1 cellular context compared by ENCODE assay signal in the genomic region with DNA sequence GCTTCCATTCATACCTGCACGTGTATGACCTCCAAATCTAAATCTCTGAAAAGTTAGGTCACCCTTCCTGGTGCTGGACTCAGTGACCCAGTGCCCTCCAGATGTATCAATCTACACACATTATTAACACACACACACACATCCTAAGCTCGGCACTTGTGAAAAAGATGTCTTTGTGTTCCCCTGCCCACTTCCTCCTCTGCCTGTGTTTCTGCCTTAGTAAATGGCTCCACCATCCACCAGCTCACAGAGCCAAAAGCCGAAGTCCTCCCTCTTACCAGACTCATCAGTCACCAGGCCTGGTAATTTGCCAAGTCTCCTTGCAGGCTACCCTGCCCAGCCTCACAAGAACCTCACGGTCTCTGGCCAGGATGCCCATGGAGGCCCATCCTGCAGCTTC.
TF ChIP-seq lines count a peak whose summit lies in the region.

No MANE protein-coding gene starts in this region.

TF ChIP-seq in IMR-90, 13 proteins besides CTCF, POLR2A, EP300 and RAD21 (continued from another document):
- TF ChIP-seq, protein P1, sequence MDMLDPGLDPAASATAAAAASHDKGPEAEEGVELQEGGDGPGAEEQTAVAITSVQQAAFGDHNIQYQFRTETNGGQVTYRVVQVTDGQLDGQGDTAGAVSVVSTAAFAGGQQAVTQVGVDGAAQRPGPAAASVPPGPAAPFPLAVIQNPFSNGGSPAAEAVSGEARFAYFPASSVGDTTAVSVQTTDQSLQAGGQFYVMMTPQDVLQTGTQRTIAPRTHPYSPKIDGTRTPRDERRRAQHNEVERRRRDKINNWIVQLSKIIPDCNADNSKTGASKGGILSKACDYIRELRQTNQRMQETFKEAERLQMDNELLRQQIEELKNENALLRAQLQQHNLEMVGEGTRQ (IDR thresholded peaks at IDR 0.05; ENCODE audit: low read depth, low read length) = no peak
- TF ChIP-seq FOS (IDR thresholded peaks at IDR 0.05; ENCODE audit: low read depth, low read length) (no peak), BHLHE40 (IDR thresholded peaks at IDR 0.05; ENCODE audit: low read depth, low read length) (no peak), RFX5 (IDR thresholded peaks at IDR 0.05; ENCODE audit: low read depth, low read length) (no peak), MAFK (IDR thresholded peaks at IDR 0.05; ENCODE audit: low read depth, low read length) (no peak), MXI1 (IDR thresholded peaks at IDR 0.05; ENCODE audit: borderline replicate concordance, low read depth, low read length) (no peak), MAZ (IDR thresholded peaks at IDR 0.05; ENCODE audit: borderline replicate concordance, low read depth, low read length) (no peak)
TF ChIP-seq in IMR-90: peak in this region for 0.
